Comparison of ENCODE assay signal across 9 cellular contexts in genomic region chr19:45376045-45376724, GRCh38. TPM values are rescaled to one million over a fixed set of nuclear protein-coding genes. Genes with fewer than 3 reads are reported as not detected.
DNase-seq lines count a peak whose midpoint lies in the region; TF ChIP-seq lines count a peak whose summit lies in the region.
"Had no signal": no experiment of that assay in that cellular context is flagged by ENCODE, and none has a peak within 500 bp of the region (broad histone marks: within the 10 kb centered on the region; RNA-seq: fewer than 3 reads in every experiment).

No MANE protein-coding gene starts in this region.

- H3K4me1 ChIP-seq in Caco-2 (peaks cover 17% of the 10 kb centered on the region), PC-9 (replicated peaks; ENCODE audit: insufficient read depth) (peaks cover 22% of the 10 kb centered on the region), neural progenitor cell (peaks cover 13% of the 10 kb centered on the region)

- peaks cover 39% of the 10 kb centered on the region for H3F3A ChIP-seq in PC-9 (ENCODE audit: insufficient read depth, low read depth)
- H3F3A ChIP-seq in neural progenitor cell (ENCODE audit: low read depth) = peaks cover 28% of the 10 kb centered on the region

- H3K9me3 Mint-ChIP-seq in Caco-2 (ENCODE audit: unreplicated experiment) (no peaks in the 10 kb centered on the region), neural progenitor cell (no peaks in the 10 kb centered on the region)

- peaks cover 25% of the 10 kb centered on the region for H3K36me3 Mint-ChIP-seq in Caco-2 (ENCODE audit: insufficient read depth, unreplicated experiment)
- H3K36me3 Mint-ChIP-seq in neural progenitor cell = no peaks in the 10 kb centered on the region

- no peak overlapping the region for H3K9ac ChIP-seq in neural progenitor cell

- H3K4me3 Mint-ChIP-seq in Caco-2 (ENCODE audit: unreplicated experiment) (peak overlapping the region; percentile 45), neural progenitor cell (no peak overlapping the region)

- H4K20me1 ChIP-seq in PC-9 (ENCODE audit: insufficient read depth) (no peaks in the 10 kb centered on the region), neural progenitor cell (ENCODE audit: low read depth) (no peaks in the 10 kb centered on the region)

- peaks cover 12% of the 10 kb centered on the region for H3K4me1 Mint-ChIP-seq in Caco-2 (ENCODE audit: low read depth, unreplicated experiment)
- peaks cover 23% of the 10 kb centered on the region for H3K4me1 Mint-ChIP-seq in neural progenitor cell

- no TSS peak for BruUV-seq in Caco-2 (replicated peaks; lab: Mats Ljungman, UMichigan)
- TSS peak; percentile 8 for BruUV-seq in PC-9 (replicated peaks; lab: Mats Ljungman, UMichigan)

- H3K27ac ChIP-seq in PC-9 (peak overlapping the region; percentile 76), neural progenitor cell (peak overlapping the region; percentile 69)

- H2AFZ ChIP-seq in PC-9 (no peak overlapping the region), neural progenitor cell (replicated peaks) (peak overlapping the region; percentile 20)

- H3K27ac Mint-ChIP-seq in Caco-2 (ENCODE audit: unreplicated experiment) (peak overlapping the region; percentile 93), neural progenitor cell (peak overlapping the region; percentile 88)

- no peaks in the 10 kb centered on the region for H3K27me3 ChIP-seq in Caco-2 (replicated peaks; ENCODE audit: control insufficient read depth, insufficient read depth, low read length)
- H3K27me3 ChIP-seq in PC-9 (ENCODE audit: insufficient read depth, low read depth) = no peaks in the 10 kb centered on the region
- no peaks in the 10 kb centered on the region for H3K27me3 ChIP-seq in neural progenitor cell

- H3K36me3 ChIP-seq in Caco-2 (ENCODE audit: control insufficient read depth, insufficient read depth, low read length) = no peaks in the 10 kb centered on the region
- H3K36me3 ChIP-seq in PC-9 (ENCODE audit: low read depth) = no peaks in the 10 kb centered on the region
- no peaks in the 10 kb centered on the region for H3K36me3 ChIP-seq in neural progenitor cell

- H3K9me2 ChIP-seq in PC-9 (ENCODE audit: insufficient read depth) = no peaks in the 10 kb centered on the region

- intact Hi-C loops in Caco-2 (cut with micrococcal nuclease; ENCODE audit: unreplicated experiment) = loop anchor here (5.0 kb wide), 1 partner anchor 46 kb away; the partner anchor contains the start of gene ERCC1
- intact Hi-C loops in PC-9 (cut with micrococcal nuclease; ENCODE audit: unreplicated experiment) = no loop called here

- H3K4me3 ChIP-seq in Caco-2 (ENCODE audit: low read depth, low read length) = no peak overlapping the region
- no peak overlapping the region for H3K4me3 ChIP-seq in PC-9
- no peak overlapping the region for H3K4me3 ChIP-seq in neural progenitor cell

- H3K4me2 ChIP-seq in PC-9 (peak overlapping the region; percentile 21), neural progenitor cell (peak overlapping the region; percentile 29)

- POLR2A ChIA-PET in Caco-2 (lab: Charles Lee) (interaction anchor here (0.9 kb wide), 1 partner anchor 91 kb away, joined by 7 read pairs; no protein-coding TSS in a partner anchor), PC-9 (lab: Charles Lee; ENCODE audit: unreplicated experiment) (interaction anchor here (0.7 kb wide), 2 partner anchors 29 to 1898 kb away, joined by 8 to 14 read pairs; partner anchors contain the start of gene PPP1R13L)

- TF ChIP-seq CTCF in Caco-2 (IDR thresholded peaks at IDR 0.05; ENCODE audit: insufficient read depth in 1 of 2, low read depth in 1 of 2, low read length in 1 of 2, severe bottlenecking in 1 of 2, unreplicated experiment in 1 of 2) (no peak), PC-9 (conservative IDR thresholded peaks at IDR 0.05) (no peak), neural progenitor cell (IDR thresholded peaks at IDR 0.05) (no peak)

- H3K9me3 ChIP-seq in Caco-2 = no peaks in the 10 kb centered on the region
- no peaks in the 10 kb centered on the region for H3K9me3 ChIP-seq in PC-9 (ENCODE audit: insufficient read depth, low read depth)
- H3K9me3 ChIP-seq in neural progenitor cell (ENCODE audit: low read depth) = no peaks in the 10 kb centered on the region

- DNase-seq in Caco-2 (peak; percentile 84 to 93), PC-9 (peak; percentile 85 to 94), fibroblast of peridontal ligament (ENCODE audit: extremely low read depth) (peak; percentile 96), neural progenitor cell (ENCODE audit: low spot score) (peak; percentile 85), NCI-H1694 treated with DMSO at 0.1 percent for 48 hours (lab: John Stamatoyannopoulos, UW) (no peak)
- no peak for DNase-seq in stimulated activated CD4-positive, alpha-beta T cell treated with anti-CD3 and anti-CD28 coated beads, Interleukin-1b, Interleukin-23, amount 100 ng/mL, for 48 hours
- DNase-seq in activated CD4-positive, alpha-beta T cell treated with anti-CD3 and anti-CD28 coated beads for 4 hours = no peak
- no peak for DNase-seq in stimulated activated CD4-positive, alpha-beta T cell treated with anti-CD3 and anti-CD28 coated beads, Interleukin-4, amount 100 ng/mL, for 4 hours

- H3K79me2 ChIP-seq in PC-9 (ENCODE audit: low read depth) (no peaks in the 10 kb centered on the region), neural progenitor cell (ENCODE audit: low read depth) (no peaks in the 10 kb centered on the region)

- CTCF ChIA-PET in Caco-2 (lab: Charles Lee) = interaction anchor here (0.6 to 1.0 kb wide), 3 partner anchors 28 to 112 kb away, joined by 3 to 7 read pairs (median 3); no protein-coding TSS in a partner anchor
- CTCF ChIA-PET in PC-9 (lab: Charles Lee) = interaction anchor here (0.7 kb wide), 1 partner anchor 103 kb away, joined by 4 read pairs; no protein-coding TSS in a partner anchor

- H3K27me3 Mint-ChIP-seq in Caco-2 (ENCODE audit: insufficient read depth, unreplicated experiment) = no peaks in the 10 kb centered on the region
- H3K27me3 Mint-ChIP-seq in neural progenitor cell (ENCODE audit: insufficient read depth, low read depth) = peaks cover 12% of the 10 kb centered on the region

RNA-seq across cellular contexts. Expression of gene ERCC2, which starts 5.8 kb away (rescaled TPM):
- 86.8 and 89.5 TPM in 2 replicates for total RNA-seq in Caco-2 (2022)
- total RNA-seq in PC-9 (2021) = 26.1 and 33.1 TPM in 2 replicates
- 31.0 and 71.6 TPM in 2 replicates for total RNA-seq in neural progenitor cell (ENCODE audit: low replicate concordance)

RNA-seq across cellular contexts. Expression of gene PPP1R13L, which starts 28.7 kb away (rescaled TPM):
- total RNA-seq in Caco-2 (2022) = 65.8 and 68.6 TPM in 2 replicates
- total RNA-seq in PC-9 (2021) = 113 and 121 TPM in 2 replicates
- 2.9 and 8.6 TPM in 2 replicates for total RNA-seq in neural progenitor cell (ENCODE audit: low replicate concordance)
- total RNA-seq: skeletal muscle tissue had no signal

RNA-seq across cellular contexts. Expression of gene POLR1G, which starts 30.3 kb away (rescaled TPM):
- total RNA-seq in Caco-2 (2022) (27.7 and 31.1 TPM in 2 replicates), PC-9 (2021) (9.6 and 11.5 TPM in 2 replicates), neural progenitor cell (ENCODE audit: low replicate concordance) (5.5 and 6.8 TPM in 2 replicates)

RNA-seq across cellular contexts. Expression of gene KLC3, which starts 35.6 kb away (rescaled TPM):
- 7.1 and 10.2 TPM in 2 replicates for total RNA-seq in Caco-2 (2022)
- 20.6 and 30.7 TPM in 2 replicates for total RNA-seq in PC-9 (2021)
- 0.50 TPM in 1 of 2 replicates, not detected in the other for total RNA-seq in neural progenitor cell (ENCODE audit: low replicate concordance)

RNA-seq across cellular contexts. Expression of gene ERCC1, which starts 47.5 kb away (rescaled TPM):
- 43.5 and 51.0 TPM in 2 replicates for total RNA-seq in Caco-2 (2022)
- total RNA-seq in PC-9 (2021) = 102 and 138 TPM in 2 replicates
- 46.0 and 74.5 TPM in 2 replicates for total RNA-seq in neural progenitor cell (ENCODE audit: low replicate concordance)

Comparison
In these comparisons a context has a peak if more than half of its experiments do, and no peak if none do; other contexts are left out.
1. DNase-seq: peak in Caco-2 (2 of 2), PC-9 (2 of 2), fibroblast of peridontal ligament (single experiment) and neural progenitor cell (single experiment); none in stimulated activated CD4-positive, alpha-beta T cell treated with anti-CD3 and anti-CD28 coated beads, Interleukin-1b, Interleukin-23, amount 100 ng/mL, for 48 hours (single experiment), activated CD4-positive, alpha-beta T cell treated with anti-CD3 and anti-CD28 coated beads for 4 hours (0 of 2), stimulated activated CD4-positive, alpha-beta T cell treated with anti-CD3 and anti-CD28 coated beads, Interleukin-4, amount 100 ng/mL, for 4 hours (0 of 2) and NCI-H1694 treated with DMSO at 0.1 percent for 48 hours (single experiment).